In genomic region chr22:20083157-20083890, GRCh38 we compare ENCODE assay signal across 9 cellular contexts. TPM values are rescaled to one million over a fixed set of nuclear protein-coding genes. Genes with fewer than 3 reads are reported as not detected.
DNase-seq lines count a peak whose midpoint lies in the region; ATAC-seq and TF ChIP-seq lines count a peak whose summit lies in the region.
"Had no signal": no experiment of that assay in that cellular context is flagged by ENCODE, and none has a peak within 500 bp of the region (broad histone marks: within the 10 kb centered on the region; RNA-seq: fewer than 3 reads in every experiment).

No MANE protein-coding gene starts in this region.

- no peak for DNase-seq in stimulated activated naive CD8-positive, alpha-beta T cell treated with anti-CD3 and anti-CD28 coated beads, Interleukin-15, Interleukin-2, amounts not matched to agents 100 U/mL and 50 U/mL, for 24 hours
- DNase-seq in mesothelial cell of epicardium (ENCODE audit: low spot score in 2 of 2, unreplicated experiment in 2 of 2) = no peak
- no peak for DNase-seq in medulla oblongata (ENCODE audit: extremely low spot score)
- no peak for DNase-seq in GM19240 (ENCODE audit: insufficient read length, low spot score)
- no peak for DNase-seq in stimulated activated naive CD4-positive, alpha-beta T cell treated with Interleukin-2 at 50 U/mL for 16 hours (lab: John Stamatoyannopoulos, UW)
- DNase-seq in cerebellum (ENCODE audit: low spot score) = no peak
- DNase-seq: activated CD4-positive, alpha-beta T cell treated with anti-CD3 and anti-CD28 coated beads for 4 hours had no signal

- H3K27ac Mint-ChIP-seq in stimulated activated naive CD8-positive, alpha-beta T cell treated with anti-CD3 and anti-CD28 coated beads, Interleukin-15, Interleukin-2, amounts not matched to agents 100 ng/mL and 50 ng/mL, for 24 hours = peak overlapping the region; percentile 62
- peak overlapping the region; percentile 71 for H3K27ac Mint-ChIP-seq in activated naive CD8-positive, alpha-beta T cell
- peak overlapping the region; percentile 54 for H3K27ac Mint-ChIP-seq in mesothelial cell of epicardium

- TF ChIP-seq CTCF in mesothelial cell of epicardium (IDR thresholded peaks at IDR 0.05; ENCODE audit: unreplicated experiment) = no peak

- peaks cover 59% of the 10 kb centered on the region for H3K4me1 Mint-ChIP-seq in stimulated activated naive CD8-positive, alpha-beta T cell treated with anti-CD3 and anti-CD28 coated beads, Interleukin-15, Interleukin-2, amounts not matched to agents 100 ng/mL and 50 ng/mL, for 24 hours (ENCODE audit: low read depth)
- peaks cover 54% of the 10 kb centered on the region for H3K4me1 Mint-ChIP-seq in activated naive CD8-positive, alpha-beta T cell (ENCODE audit: low read depth)
- H3K4me1 Mint-ChIP-seq in mesothelial cell of epicardium = peaks cover 49% of the 10 kb centered on the region

- peak overlapping the region; percentile 11 for H3K4me3 Mint-ChIP-seq in stimulated activated naive CD8-positive, alpha-beta T cell treated with anti-CD3 and anti-CD28 coated beads, Interleukin-15, Interleukin-2, amounts not matched to agents 100 ng/mL and 50 ng/mL, for 24 hours
- peak overlapping the region; percentile 57 for H3K4me3 Mint-ChIP-seq in activated naive CD8-positive, alpha-beta T cell
- peak overlapping the region; percentile 86 for H3K4me3 Mint-ChIP-seq in mesothelial cell of epicardium

- no peak for ATAC-seq in stimulated activated naive CD8-positive, alpha-beta T cell treated with anti-CD3 and anti-CD28 coated beads, Interleukin-15, Interleukin-2, amounts not matched to agents 100 U/mL and 50 U/mL, for 24 hours

- H3K36me3 Mint-ChIP-seq in stimulated activated naive CD8-positive, alpha-beta T cell treated with anti-CD3 and anti-CD28 coated beads, Interleukin-15, Interleukin-2, amounts not matched to agents 100 ng/mL and 50 ng/mL, for 24 hours (ENCODE audit: low read depth) = peaks cover 33% of the 10 kb centered on the region
- H3K36me3 Mint-ChIP-seq in activated naive CD8-positive, alpha-beta T cell = peaks cover 7% of the 10 kb centered on the region
- peaks cover 18% of the 10 kb centered on the region for H3K36me3 Mint-ChIP-seq in mesothelial cell of epicardium

- H3K9me3 Mint-ChIP-seq in stimulated activated naive CD8-positive, alpha-beta T cell treated with anti-CD3 and anti-CD28 coated beads, Interleukin-15, Interleukin-2, amounts not matched to agents 100 ng/mL and 50 ng/mL, for 24 hours = no peaks in the 10 kb centered on the region
- H3K9me3 Mint-ChIP-seq in activated naive CD8-positive, alpha-beta T cell (ENCODE audit: low read depth) = no peaks in the 10 kb centered on the region
- no peaks in the 10 kb centered on the region for H3K9me3 Mint-ChIP-seq in mesothelial cell of epicardium

- no peaks in the 10 kb centered on the region for H3K27me3 Mint-ChIP-seq in stimulated activated naive CD8-positive, alpha-beta T cell treated with anti-CD3 and anti-CD28 coated beads, Interleukin-15, Interleukin-2, amounts not matched to agents 100 ng/mL and 50 ng/mL, for 24 hours
- H3K27me3 Mint-ChIP-seq in activated naive CD8-positive, alpha-beta T cell = no peaks in the 10 kb centered on the region
- no peaks in the 10 kb centered on the region for H3K27me3 Mint-ChIP-seq in mesothelial cell of epicardium (ENCODE audit: low read depth)

RNA-seq across cellular contexts. Expression of gene DGCR8, which starts 3.3 kb away (rescaled TPM):
- total RNA-seq in mesothelial cell of epicardium = 69.4 to 72.3 TPM (median 71.5 TPM) in 3 replicates
- 45.4 TPM for total RNA-seq in cerebellum

RNA-seq across cellular contexts. Expression of gene RANBP1, which starts 32.6 kb away (rescaled TPM):
- total RNA-seq in mesothelial cell of epicardium (154 to 155 TPM (median 154 TPM) in 3 replicates), cerebellum (90.7 TPM)

RNA-seq across cellular contexts. Expression of gene TRMT2A, which starts 33.7 kb away (rescaled TPM):
- total RNA-seq in mesothelial cell of epicardium (68.7 to 78.1 TPM (median 76.0 TPM) in 3 replicates), cerebellum (33.6 TPM)

RNA-seq across cellular contexts. Expression of gene ZDHHC8, which starts 48.3 kb away (rescaled TPM):
- 82.4 to 86.2 TPM (median 82.4 TPM) in 3 replicates for total RNA-seq in mesothelial cell of epicardium
- 7.7 TPM for total RNA-seq in cerebellum

Comparison
In these comparisons a context has a peak if more than half of its experiments do, and no peak if none do; other contexts are left out.
1. H3K4me3 Mint-ChIP-seq: peak in every context shown above with its lines; median percentile 86 in mesothelial cell of epicardium; 57 in activated naive CD8-positive, alpha-beta T cell; 11 in stimulated activated naive CD8-positive, alpha-beta T cell treated with anti-CD3 and anti-CD28 coated beads, Interleukin-15, Interleukin-2, amounts not matched to agents 100 ng/mL and 50 ng/mL, for 24 hours.